ENCODE assay signal across 8 cellular contexts in the genomic region with DNA sequence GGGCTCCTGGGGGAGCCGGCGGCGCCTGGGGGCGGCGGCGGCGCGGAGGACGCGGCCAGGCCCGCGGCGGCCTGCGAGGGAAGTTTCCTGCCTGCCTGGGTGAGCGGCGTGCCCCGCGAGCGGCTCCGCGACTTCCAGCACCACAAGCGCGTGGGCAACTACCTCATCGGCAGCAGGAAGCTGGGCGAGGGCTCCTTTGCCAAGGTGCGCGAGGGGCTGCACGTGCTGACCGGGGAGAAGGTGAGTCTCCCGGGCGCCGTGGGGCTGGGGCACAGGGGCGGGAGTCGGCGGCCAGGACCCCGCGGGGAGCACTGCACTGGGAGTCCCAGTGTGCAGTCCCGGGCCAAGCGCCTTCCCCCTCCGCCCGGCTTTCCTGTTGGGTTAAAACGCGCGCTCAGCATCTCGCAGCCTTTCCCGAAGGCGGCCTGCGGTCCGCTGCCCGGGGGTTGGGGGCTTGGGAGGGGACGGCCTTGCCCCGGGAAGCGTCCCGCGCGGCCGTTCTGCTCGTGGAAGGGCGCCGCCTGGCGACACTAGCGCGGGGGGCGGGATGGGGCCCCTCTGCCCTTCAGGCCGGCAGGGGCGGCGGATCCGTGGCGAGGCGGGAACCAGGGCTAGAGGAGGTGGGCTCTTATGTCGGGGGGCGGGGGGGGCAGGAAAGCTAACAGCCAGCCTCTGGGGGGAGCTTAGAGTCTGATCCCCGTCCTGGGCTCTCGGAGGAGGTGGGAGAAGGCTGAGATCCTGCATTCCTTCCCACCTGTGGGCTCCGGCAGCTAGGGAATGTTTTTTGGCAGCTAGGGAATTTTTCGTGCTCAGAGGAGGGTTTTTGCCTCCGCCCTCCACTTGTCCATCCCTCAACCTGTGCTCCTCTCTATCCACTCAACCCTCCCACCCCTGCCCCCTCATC. TPM values are rescaled to one million over a fixed set of nuclear protein-coding genes. Genes with fewer than 3 reads are reported as not detected.
A peak's percentile ranks its signal among the peaks of the same experiment; 100 is the strongest.
DNase-seq lines count a peak whose midpoint lies in the region; ATAC-seq and TF ChIP-seq lines count a peak whose summit lies in the region.

No MANE protein-coding gene starts in this region.

- peaks cover 5% of the 10 kb centered on the region for H3K4me1 Mint-ChIP-seq in T-helper 2 cell treated with Interferon-gamma antibody and Interleukin-4, amounts not matched to agents 5 μg/mL and 100 μg/mL, for 36 hours (ENCODE audit: low read depth)

- no peaks in the 10 kb centered on the region for H3K9me3 Mint-ChIP-seq in T-helper 2 cell treated with Interferon-gamma antibody and Interleukin-4, amounts not matched to agents 5 μg/mL and 100 μg/mL, for 36 hours

- no peaks in the 10 kb centered on the region for H3K36me3 Mint-ChIP-seq in T-helper 2 cell treated with Interferon-gamma antibody and Interleukin-4, amounts not matched to agents 5 μg/mL and 100 μg/mL, for 36 hours (ENCODE audit: low read depth)

- no peaks in the 10 kb centered on the region for H3K36me3 ChIP-seq in BJ (ENCODE audit: control insufficient read depth, insufficient read depth, low read length)
- H3K36me3 ChIP-seq in mesodermal cell (ENCODE audit: control insufficient read depth, insufficient read depth, low read length): peaks cover 9% of the 10 kb centered on the region

- no peak overlapping the region for H3K27ac Mint-ChIP-seq in T-helper 2 cell treated with Interferon-gamma antibody and Interleukin-4, amounts not matched to agents 5 μg/mL and 100 μg/mL, for 36 hours

- H3K4me3 Mint-ChIP-seq in T-helper 2 cell treated with Interferon-gamma antibody and Interleukin-4, amounts not matched to agents 5 μg/mL and 100 μg/mL, for 36 hours: no peak overlapping the region

- peaks cover 13% of the 10 kb centered on the region for H3K4me1 ChIP-seq in mesodermal cell (ENCODE audit: control insufficient read depth, insufficient read depth, low read length, poor library complexity, severe bottlenecking)

- WGBS in mesodermal cell (ENCODE audit: insufficient coverage in 2 of 2), 2 experiments: 1% methylated on average over 53 to 54 of the region's 77 CpGs

- DNase-seq in BJ (ENCODE audit: low read depth) (no peak), HL-60 (ENCODE audit: low read depth in 1 of 2, low spot score in 1 of 2) (peak; percentile 13 to 15), dorsolateral prefrontal cortex (peak in 4 of 10 donors; percentile 28 to 56 (median 40)), cerebellar cortex (ENCODE audit: low spot score) (no peak)
- DNase-seq in T-helper 2 cell treated with Interferon-gamma antibody and Interleukin-4, amounts not matched to agents 5 μg/mL and 100 μg/mL, for 36 hours (ENCODE audit: low spot score): peak; percentile 10
- peak; percentile 12 for DNase-seq in stimulated activated naive CD4-positive, alpha-beta T cell treated with Interleukin-2 at 50 U/mL for 16 hours (lab: John Stamatoyannopoulos, UW)

- POLR2A ChIA-PET in BJ (lab: Charles Lee): no interaction called here

- TF ChIP-seq CTCF in BJ (IDR thresholded peaks at IDR 0.05; ENCODE audit: insufficient read depth, low read depth, low read length) (peak; percentile 62), HL-60 (IDR thresholded peaks at IDR 0.05; ENCODE audit: insufficient read depth, low read length) (peak; percentile 23), dorsolateral prefrontal cortex (IDR thresholded peaks at IDR 0.05 in 54 of 56, conservative IDR thresholded peaks at IDR 0.05 in 2 of 56; ENCODE audit: low read depth in 1 of 56, partially characterized antibody in 56 of 56) (peak in 54 of 56 donors; percentile 18 to 75 (median 54))

- ATAC-seq in GM18498 (IDR thresholded peaks at IDR 0.05; ENCODE audit: unreplicated experiment): no peak

- H3K27ac ChIP-seq in HL-60 (replicated peaks) (no peak overlapping the region), dorsolateral prefrontal cortex (peak overlapping the region in 43 of 59 donors; percentile 9 to 88 (median 65)), mesodermal cell (ENCODE audit: low read depth, low read length, severe bottlenecking) (no peak overlapping the region)

- H3K27me3 ChIP-seq in BJ (ENCODE audit: control insufficient read depth, insufficient read depth, low read length) (peaks cover 19% of the 10 kb centered on the region), HL-60 (ENCODE audit: insufficient read depth, poor library complexity, severe bottlenecking) (peaks cover 33% of the 10 kb centered on the region), dorsolateral prefrontal cortex (peaks cover 0 to 8% (median 0%) of the 10 kb centered on the region in 45 donors)

- H3K27me3 Mint-ChIP-seq in T-helper 2 cell treated with Interferon-gamma antibody and Interleukin-4, amounts not matched to agents 5 μg/mL and 100 μg/mL, for 36 hours (ENCODE audit: low read depth): peaks cover 54% of the 10 kb centered on the region

- no peaks in the 10 kb centered on the region for H3K9me3 ChIP-seq in mesodermal cell (ENCODE audit: control insufficient read depth, low read length)

- H3K4me3 ChIP-seq in BJ (ENCODE audit: low read depth, low read length) (peak overlapping the region; percentile 61), HL-60 (replicated peaks; ENCODE audit: insufficient read depth, low read length) (peak overlapping the region; percentile 36), dorsolateral prefrontal cortex (peak overlapping the region; percentile 41 to 81 (median 67)), mesodermal cell (ENCODE audit: extremely low read depth, insufficient read depth, low read length, poor library complexity, severe bottlenecking) (peak overlapping the region; percentile 68)

- intact Hi-C loops in dorsolateral prefrontal cortex (cut with DNase I): loop anchor here in 1 of 2 donors (5.0 kb wide), 2 partner anchors 87 to 217 kb away; partner anchors contain the start of gene SOD1

- CTCF ChIA-PET in BJ (lab: Yijun Ruan, JAX): interaction anchor here (0.6 to 2.9 kb wide), 27 partner anchors 8 to 395 kb away, joined by 3 to 16 read pairs (median 4); no protein-coding TSS in a partner anchor

RNA-seq across cellular contexts. Expression of gene HUNK, which starts 1.1 kb away (rescaled TPM):
- polyA plus RNA-seq in BJ (2011; rRNA removed): 0.28 and 0.70 TPM in 2 replicates
- polyA minus RNA-seq in BJ (2011; rRNA and poly(A)+ RNA removed): 0.28 and 1.5 TPM in 2 replicates
- 10 to 100 TPM in 93 of 120 experiments, 1 to 10 TPM in 27; 3.5 to 29.0 (median 14.0) TPM for total RNA-seq in dorsolateral prefrontal cortex
- polyA plus RNA-seq in mesodermal cell (2013, experiment 1 of 2): 9.0 TPM
- polyA plus RNA-seq in mesodermal cell (2013, experiment 2 of 2): 8.2 TPM

Comparison
In these comparisons a context has a peak if more than half of its experiments do, and no peak if none do; other contexts are left out.
1. DNase-seq: peak in HL-60 (2 of 2), T-helper 2 cell treated with Interferon-gamma antibody and Interleukin-4, amounts not matched to agents 5 μg/mL and 100 μg/mL, for 36 hours (single experiment) and stimulated activated naive CD4-positive, alpha-beta T cell treated with Interleukin-2 at 50 U/mL for 16 hours (single experiment); none in BJ (single experiment) and cerebellar cortex (single experiment).
2. H3K27ac ChIP-seq: peak in dorsolateral prefrontal cortex (43 of 59); none in HL-60 (single experiment) and mesodermal cell (single experiment).
3. Peak in every context shown above with its lines, with median percentiles within 50 percentile points of each other: H3K4me3 ChIP-seq and CTCF ChIP-seq.